In genomic region chr9:13480688-13481087, GRCh38 we compare ENCODE assay signal across 1 cellular context.
TF ChIP-seq lines count a peak whose summit lies in the region.

No MANE protein-coding gene starts in this region.

TF ChIP-seq in WTC11, 78 proteins besides CTCF, POLR2A, EP300 and RAD21 (continued from another document):
- TF ChIP-seq PRDM15 (CRISPR knock-in tag; IDR thresholded peaks at IDR 0.05) (no peak), NR2C2 (CRISPR knock-in tag; IDR thresholded peaks at IDR 0.05) (no peak), NFATC4 (CRISPR knock-in tag; IDR thresholded peaks at IDR 0.05) (no peak)
